Comparison of ENCODE assay signal across 1 cellular context in the genomic region with DNA sequence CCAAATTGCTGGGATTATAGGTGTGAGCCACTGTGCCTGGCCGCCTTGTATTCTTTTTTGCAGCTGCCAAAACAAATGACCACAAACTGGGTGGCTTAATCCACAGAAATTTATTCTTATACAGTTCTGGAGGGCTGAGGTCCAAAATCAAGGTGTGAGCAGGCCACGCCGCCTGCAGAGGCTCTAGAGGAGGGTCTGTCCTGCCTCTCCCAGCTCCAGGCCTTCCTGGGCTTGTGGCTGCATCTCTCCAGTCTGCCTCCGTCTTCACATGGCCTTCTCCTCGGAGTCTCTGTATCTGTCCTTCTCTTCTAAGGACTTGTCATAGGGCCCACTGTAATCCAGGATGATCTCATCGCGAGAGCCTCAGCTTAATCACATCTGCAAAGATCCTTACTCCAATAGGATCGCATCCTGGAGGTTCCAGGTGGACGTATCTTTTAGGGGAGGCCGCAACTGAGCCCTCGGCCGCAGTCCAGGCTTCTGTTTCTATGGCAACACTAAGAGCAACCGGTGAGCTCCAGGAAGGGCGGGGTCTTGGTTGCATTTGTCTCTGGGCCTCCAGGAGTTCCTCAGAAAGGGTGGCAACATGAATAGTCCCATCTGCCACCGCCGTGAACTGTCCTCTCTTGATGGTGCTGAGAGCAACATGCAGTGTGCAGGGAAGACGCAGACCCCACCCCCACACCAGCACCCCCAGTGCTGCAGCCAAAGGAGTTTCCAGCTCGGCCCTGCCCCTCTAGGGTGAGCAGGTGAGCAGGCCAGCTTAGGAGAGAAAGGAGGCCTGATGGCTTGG.
A peak's percentile ranks its signal among the peaks of the same experiment; 100 is the strongest.
TF ChIP-seq lines count a peak whose summit lies in the region.

No MANE protein-coding gene starts in this region.

TF ChIP-seq in HepG2, 621 proteins besides CTCF, POLR2A, EP300 and RAD21:
- TF ChIP-seq RFX1 (IDR thresholded peaks at IDR 0.05), result peak; percentile 21; the same call in 1 of the 2 replicates
- TF ChIP-seq ZNF282 (IDR thresholded peaks at IDR 0.05; ENCODE audit: partially characterized antibody), result no peak
